In the genomic region with DNA sequence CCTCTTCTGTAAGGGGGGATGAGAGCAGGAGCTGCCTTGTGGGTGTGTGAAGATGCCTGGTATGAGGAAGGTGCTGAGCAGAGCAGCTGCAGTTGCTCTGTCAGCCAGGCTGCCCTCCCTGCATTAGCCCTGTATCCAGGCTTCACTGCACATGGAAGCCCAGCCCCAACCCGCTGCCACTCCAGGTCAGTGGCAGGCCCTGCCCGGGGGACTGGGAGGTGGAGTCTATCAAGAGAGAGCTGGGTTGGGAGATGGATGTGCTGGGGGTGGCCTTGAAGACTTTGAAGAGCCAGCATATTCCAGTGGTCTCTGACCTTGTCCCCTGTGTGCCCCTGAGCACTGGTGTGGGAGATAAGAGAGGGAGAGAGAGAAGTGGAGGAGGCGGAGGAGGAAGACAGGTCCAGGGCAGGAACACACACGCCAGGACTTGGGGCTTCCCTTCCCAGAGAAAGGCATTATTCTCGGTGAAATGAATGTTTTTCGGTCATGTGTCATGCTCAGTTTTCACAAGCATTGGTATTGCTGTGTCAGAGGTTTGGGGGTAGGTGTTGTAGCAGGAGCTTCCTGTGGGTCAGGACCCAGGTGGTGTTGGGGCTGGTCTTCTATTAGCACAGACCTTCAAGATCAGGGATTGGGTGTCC, we compare ENCODE assay signal across 12 cellular contexts. TPM values are rescaled to one million over a fixed set of nuclear protein-coding genes. Genes with fewer than 3 reads are reported as not detected.
DNase-seq lines count a peak whose midpoint lies in the region; ATAC-seq, FAIRE-seq and TF ChIP-seq lines count a peak whose summit lies in the region.
"Had no signal": no experiment of that assay in that cellular context is flagged by ENCODE, and none has a peak within 500 bp of the region (broad histone marks: within the 10 kb centered on the region; RNA-seq: fewer than 3 reads in every experiment).

No MANE protein-coding gene starts in this region.

- no peak for FAIRE-seq in D721Med (lab: Jason Lieb, UNC)

- no peaks in the 10 kb centered on the region for H3K27me3 ChIP-seq in hepatocyte
- H3K27me3 ChIP-seq in stomach, result no peaks in the 10 kb centered on the region
- H3K27me3 ChIP-seq in CD8-positive, alpha-beta T cell (ENCODE audit: insufficient read depth, low read length), result no peaks in the 10 kb centered on the region

- no peak for TF ChIP-seq EP300 in stomach (IDR thresholded peaks at IDR 0.05)

- TF ChIP-seq CTCF in activated B cell treated with CpG ODN at 0.5 μM for 24 hours (IDR thresholded peaks at IDR 0.05), result no peak
- no peak for TF ChIP-seq CTCF in hepatocyte (IDR thresholded peaks at IDR 0.05; ENCODE audit: poor library complexity)
- TF ChIP-seq CTCF in stomach (IDR thresholded peaks at IDR 0.05), result no peak
- no peak for TF ChIP-seq CTCF in D721Med (IDR thresholded peaks at IDR 0.05; ENCODE audit: insufficient read depth, missing control alignments)
- no peak for TF ChIP-seq CTCF in CD8-positive, alpha-beta T cell (IDR thresholded peaks at IDR 0.05)

- H3K4me3 ChIP-seq in hepatocyte (no peak overlapping the region), stomach (peak overlapping the region in 2 of 4 donors; percentile 66 to 84)
- H3K4me3 ChIP-seq in CD8-positive, alpha-beta T cell (ENCODE audit: low read depth, low read length), result no peak overlapping the region

- DNase-seq in activated naive CD4-positive, alpha-beta T cell (lab: John Stamatoyannopoulos, UW), result no peak
- DNase-seq in activated B cell treated with CpG ODN at 0.5 μM for 24 hours (no peak), hepatocyte (ENCODE audit: low spot score) (no peak), stomach (no peak), D721Med (ENCODE audit: insufficient read length, low spot score) (no peak), SIG-M5 (lab: John Stamatoyannopoulos, UW) (no peak)
- no peak for DNase-seq in CD8-positive, alpha-beta T cell
- DNase-seq: activated CD8-positive, alpha-beta memory T cell treated with anti-CD3 and anti-CD28 coated beads, Interleukin-2, amount 50 U/mL, for 4 hours; Kasumi-1; stimulated activated CD4-positive, alpha-beta T cell treated with anti-CD3 and anti-CD28 coated beads, Interleukin-15, amount 100 ng/mL, for 24 hours; stimulated activated naive CD4-positive, alpha-beta T cell treated with Interleukin-2 at 50 U/mL for 16 hours had no signal

- H3K4me2 ChIP-seq in hepatocyte, result peak overlapping the region; percentile 93

- CTCF ChIA-PET in activated B cell treated with CpG ODN at 0.5 μM for 24 hours (lab: Charles Lee), result no interaction called here
- CTCF ChIA-PET in CD8-positive, alpha-beta T cell (lab: Charles Lee), result interaction anchor here (1.2 kb wide), 1 partner anchor 32 kb away, joined by 3 read pairs; no protein-coding TSS in a partner anchor

- peaks cover 4% of the 10 kb centered on the region for H4K20me1 ChIP-seq in hepatocyte (ENCODE audit: insufficient read depth, poor library complexity, severe bottlenecking)

- H3K36me3 Mint-ChIP-seq in activated naive CD4-positive, alpha-beta T cell treated with anti-CD3 and anti-CD28 coated beads, Interleukin-2, amount 50 U/mL, for 24 hours, result peaks cover 31% of the 10 kb centered on the region
- H3K36me3 Mint-ChIP-seq in activated B cell treated with CpG ODN at 0.5 μM for 24 hours (ENCODE audit: low read depth), result peaks cover 62% of the 10 kb centered on the region
- H3K36me3 Mint-ChIP-seq in CD8-positive, alpha-beta T cell, result peaks cover 56% of the 10 kb centered on the region

- H3K9me3 Mint-ChIP-seq in activated naive CD4-positive, alpha-beta T cell treated with anti-CD3 and anti-CD28 coated beads, Interleukin-2, amount 50 U/mL, for 24 hours, result no peaks in the 10 kb centered on the region
- no peaks in the 10 kb centered on the region for H3K9me3 Mint-ChIP-seq in activated B cell treated with CpG ODN at 0.5 μM for 24 hours
- H3K9me3 Mint-ChIP-seq in CD8-positive, alpha-beta T cell, result no peaks in the 10 kb centered on the region

- peaks cover 35% of the 10 kb centered on the region for H3K4me1 Mint-ChIP-seq in activated naive CD4-positive, alpha-beta T cell treated with anti-CD3 and anti-CD28 coated beads, Interleukin-2, amount 50 U/mL, for 24 hours
- H3K4me1 Mint-ChIP-seq in activated B cell treated with CpG ODN at 0.5 μM for 24 hours, result peaks cover 42% of the 10 kb centered on the region
- H3K4me1 Mint-ChIP-seq in CD8-positive, alpha-beta T cell (ENCODE audit: low read depth), result peaks cover 31% of the 10 kb centered on the region

- no peaks in the 10 kb centered on the region for H3K9me2 ChIP-seq in hepatocyte (replicated peaks; ENCODE audit: insufficient read depth)

- WGBS in hepatocyte (ENCODE audit: low lambda C conversion rate, missing lambda C conversion rate), result 87% methylated on average over 6 of the region's 6 CpGs
- 75 to 87% (median 83%) methylated on average over 6 of the region's 6 CpGs for WGBS in stomach, 5 donors

- H3K27me3 Mint-ChIP-seq in activated naive CD4-positive, alpha-beta T cell treated with anti-CD3 and anti-CD28 coated beads, Interleukin-2, amount 50 U/mL, for 24 hours, result no peaks in the 10 kb centered on the region
- no peaks in the 10 kb centered on the region for H3K27me3 Mint-ChIP-seq in activated B cell treated with CpG ODN at 0.5 μM for 24 hours
- H3K27me3 Mint-ChIP-seq in CD8-positive, alpha-beta T cell (ENCODE audit: low read depth), result no peaks in the 10 kb centered on the region

- H3K36me3 ChIP-seq in hepatocyte (replicated peaks; ENCODE audit: insufficient read depth, low read depth), result no peaks in the 10 kb centered on the region
- H3K36me3 ChIP-seq in stomach, result peaks cover 55 to 61% (median 59%) of the 10 kb centered on the region in 4 donors
- H3K36me3 ChIP-seq in CD8-positive, alpha-beta T cell (ENCODE audit: insufficient read depth, low read length), result peaks cover 49% of the 10 kb centered on the region

- POLR2A ChIA-PET in activated B cell treated with CpG ODN at 0.5 μM for 24 hours (lab: Charles Lee), result no interaction called here
- POLR2A ChIA-PET in CD8-positive, alpha-beta T cell (lab: Charles Lee), result no interaction called here

- peak overlapping the region; percentile 92 for H3K4me3 Mint-ChIP-seq in activated naive CD4-positive, alpha-beta T cell treated with anti-CD3 and anti-CD28 coated beads, Interleukin-2, amount 50 U/mL, for 24 hours
- H3K4me3 Mint-ChIP-seq in activated B cell treated with CpG ODN at 0.5 μM for 24 hours, result no peak overlapping the region
- no peak overlapping the region for H3K4me3 Mint-ChIP-seq in CD8-positive, alpha-beta T cell

- no peak for TF ChIP-seq POLR2A in stomach (IDR thresholded peaks at IDR 0.05)

- peaks cover 22% of the 10 kb centered on the region for H3K79me2 ChIP-seq in hepatocyte

- intact Hi-C loops in activated B cell treated with CpG ODN at 0.5 μM for 24 hours (cut with micrococcal nuclease), result loop anchor here (5.0 to 10.0 kb wide), 5 partner anchors 283 to 1475 kb away; a partner anchor contains a TSS
- intact Hi-C loops in stomach (cut with DNase I; ENCODE audit: low total_unique reads), result no loop called here
- intact Hi-C loops in CD8-positive, alpha-beta T cell (cut with DNase I, micrococcal nuclease), result loop anchor here (2.0 to 10.0 kb wide), 5 partner anchors 108 to 1317 kb away; a partner anchor contains a TSS

- H2AFZ ChIP-seq in hepatocyte, result no peak overlapping the region

- no peak overlapping the region for H3K27ac ChIP-seq in hepatocyte
- peak overlapping the region in 3 of 5 donors; percentile 17 to 95 (median 91) for H3K27ac ChIP-seq in stomach
- H3K27ac ChIP-seq in CD8-positive, alpha-beta T cell (ENCODE audit: low read depth, low read length), result no peak overlapping the region

- H3K27ac Mint-ChIP-seq in activated naive CD4-positive, alpha-beta T cell treated with anti-CD3 and anti-CD28 coated beads, Interleukin-2, amount 50 U/mL, for 24 hours, result peak overlapping the region; percentile 85
- H3K27ac Mint-ChIP-seq in activated B cell treated with CpG ODN at 0.5 μM for 24 hours, result peak overlapping the region; percentile 90
- no peak overlapping the region for H3K27ac Mint-ChIP-seq in CD8-positive, alpha-beta T cell

- no peak for ATAC-seq in activated B cell treated with CpG ODN at 0.5 μM for 24 hours (ENCODE audit: low read depth)
- ATAC-seq in CD8-positive, alpha-beta T cell, result no peak

- no peaks in the 10 kb centered on the region for H3K9me3 ChIP-seq in hepatocyte (ENCODE audit: low read depth)
- no peaks in the 10 kb centered on the region for H3K9me3 ChIP-seq in stomach
- no peaks in the 10 kb centered on the region for H3K9me3 ChIP-seq in CD8-positive, alpha-beta T cell (ENCODE audit: low read length)

- H3K4me1 ChIP-seq in hepatocyte (ENCODE audit: insufficient read depth), result peaks cover 17% of the 10 kb centered on the region
- peaks cover 37 to 74% (median 47%) of the 10 kb centered on the region in 4 donors for H3K4me1 ChIP-seq in stomach
- H3K4me1 ChIP-seq in CD8-positive, alpha-beta T cell (ENCODE audit: insufficient read depth, low read length), result peaks cover 27% of the 10 kb centered on the region

RNA-seq across cellular contexts. Expression of a gene that starts 2.6 kb away (rescaled TPM):
- total RNA-seq in activated B cell treated with CpG ODN at 0.5 μM for 24 hours (68.2 and 72.5 TPM in 2 replicates), hepatocyte (64.3 and 79.4 TPM in 2 replicates), stomach (100 to 1,000 TPM in 1 of 5 donors, 10 to 100 TPM in 3, 1 to 10 TPM in 1; 6.4 to 149 (median 46.8) TPM)
- polyA plus RNA-seq in hepatocyte (69.7 and 70.3 TPM in 2 replicates), stomach (100 to 1,000 TPM in 1 of 3 donors, 10 to 100 TPM in 2; 27.5 to 177 (median 54.7) TPM)
- total RNA-seq in CD8-positive, alpha-beta T cell, result 10 to 100 TPM; 33.7 to 36.4 TPM

Comparison
In these comparisons a context has a peak if more than half of its experiments do, and no peak if none do; other contexts are left out.
1. H3K27ac ChIP-seq: peak in stomach (3 of 5); none in hepatocyte (single experiment) and CD8-positive, alpha-beta T cell (single experiment).